Comparison of ENCODE assay signal across 13 cellular contexts in genomic region chr11:127002669-127003259, GRCh38. TPM values are rescaled to one million over a fixed set of nuclear protein-coding genes. Genes with fewer than 3 reads are reported as not detected.
DNase-seq lines count a peak whose midpoint lies in the region; ATAC-seq, FAIRE-seq and TF ChIP-seq lines count a peak whose summit lies in the region.
"Had no signal": no experiment of that assay in that cellular context is flagged by ENCODE, and none has a peak within 500 bp of the region (broad histone marks: within the 10 kb centered on the region; RNA-seq: fewer than 3 reads in every experiment).

No MANE protein-coding gene starts in this region.

- CTCF ChIA-PET in HepG2 (lab: Yijun Ruan, JAX; ENCODE audit: low intra/inter-chr PET ratio, low total read pairs) = no interaction called here
- CTCF ChIA-PET in activated CD8-positive, alpha-beta memory T cell treated with anti-CD3 and anti-CD28 coated beads, Interleukin-2, amount 10 ng/mL, durations not matched to agents 7 days and 5 days (lab: Charles Lee) = no interaction called here

- no peak overlapping the region for H3K27ac Mint-ChIP-seq in astrocyte (ENCODE audit: unreplicated experiment)
- H3K27ac Mint-ChIP-seq in activated CD8-positive, alpha-beta memory T cell treated with anti-CD3 and anti-CD28 coated beads, Interleukin-2, amount 10 ng/mL, durations not matched to agents 7 days and 5 days = no peak overlapping the region
- H3K27ac Mint-ChIP-seq: CD8-positive, alpha-beta T cell had no signal

- peaks cover 2% of the 10 kb centered on the region for H3K4me1 Mint-ChIP-seq in astrocyte (ENCODE audit: low read depth, unreplicated experiment)
- H3K4me1 Mint-ChIP-seq in activated CD8-positive, alpha-beta memory T cell treated with anti-CD3 and anti-CD28 coated beads, Interleukin-2, amount 10 ng/mL, durations not matched to agents 7 days and 5 days = no peaks in the 10 kb centered on the region

- H3K4me2 ChIP-seq in HepG2 (ENCODE audit: low read depth, low read length) (0 out of 2 replicates have a peak overlapping the region, but pooled peaks have one; percentile 12), astrocyte (ENCODE audit: low read length) (peak overlapping the region; percentile 87)

- H4K20me1 ChIP-seq in HepG2 (ENCODE audit: insufficient read depth, low read length) (peaks cover 2% of the 10 kb centered on the region; the same call in 1 of the 2 replicates), astrocyte (ENCODE audit: insufficient read depth, low read length) (no peaks in the 10 kb centered on the region)

- no peak overlapping the region for H3K4me3 ChIP-seq in HepG2 (replicated peaks in 1 of 3; ENCODE audit: insufficient read depth in 1 of 3, low read depth in 2 of 3, low read length in 3 of 3)
- H3K4me3 ChIP-seq in right lobe of liver = peak overlapping the region in 1 of 3 donors; percentile 10
- peak overlapping the region; percentile 53 for H3K4me3 ChIP-seq in astrocyte (ENCODE audit: insufficient read depth, low read depth, low read length)
- H3K4me3 ChIP-seq in iPS-15b (ENCODE audit: low read depth, low read length) = peak overlapping the region; percentile 60
- peak overlapping the region; percentile 27 for H3K4me3 ChIP-seq in urinary bladder (ENCODE audit: low read depth, low read length)
- H3K4me3 ChIP-seq in prostate gland = no peak overlapping the region
- H3K4me3 ChIP-seq: mucosa of descending colon had no signal

- no peak overlapping the region for H2AFZ ChIP-seq in HepG2 (ENCODE audit: low read length)
- peak overlapping the region; percentile 75 for H2AFZ ChIP-seq in astrocyte (ENCODE audit: low read depth, low read length)

- peaks cover 24% of the 10 kb centered on the region for H3K27me3 Mint-ChIP-seq in astrocyte (ENCODE audit: low read depth, unreplicated experiment)
- H3K27me3 Mint-ChIP-seq in activated CD8-positive, alpha-beta memory T cell treated with anti-CD3 and anti-CD28 coated beads, Interleukin-2, amount 10 ng/mL, durations not matched to agents 7 days and 5 days = peaks cover 15% of the 10 kb centered on the region

- FAIRE-seq in HepG2 (lab: Jason Lieb, UNC) = no peak
- no peak for FAIRE-seq in astrocyte (lab: Jason Lieb, UNC)
- FAIRE-seq: TTC549 had no signal

- POLR2A ChIA-PET in HepG2 (lab: Yijun Ruan, JAX) = no interaction called here

- no peak for TF ChIP-seq POLR2A in HepG2 (IDR thresholded peaks at IDR 0.05; ENCODE audit: insufficient read depth in 1 of 2, low read depth in 2 of 2, low read length in 2 of 2)
- TF ChIP-seq POLR2A in right lobe of liver (IDR thresholded peaks at IDR 0.05) = no peak
- TF ChIP-seq POLR2A in prostate gland (IDR thresholded peaks at IDR 0.05) = no peak

- H3K4me3 Mint-ChIP-seq in astrocyte (ENCODE audit: unreplicated experiment) = no peak overlapping the region
- no peak overlapping the region for H3K4me3 Mint-ChIP-seq in activated CD8-positive, alpha-beta memory T cell treated with anti-CD3 and anti-CD28 coated beads, Interleukin-2, amount 10 ng/mL, durations not matched to agents 7 days and 5 days
- H3K4me3 Mint-ChIP-seq: CD8-positive, alpha-beta T cell had no signal

- TF ChIP-seq CTCF in HepG2 (CRISPR knock-in tag; IDR thresholded peaks at IDR 0.05) = no peak
- no peak for TF ChIP-seq CTCF in right lobe of liver (IDR thresholded peaks at IDR 0.05)
- no peak for TF ChIP-seq CTCF in astrocyte (IDR thresholded peaks at IDR 0.05; ENCODE audit: insufficient read depth, low read depth, low read length)
- no peak for TF ChIP-seq CTCF in prostate gland (IDR thresholded peaks at IDR 0.05)

- DNase-seq in HepG2 (ENCODE audit: low spot score) = no peak
- no peak for DNase-seq in right lobe of liver
- DNase-seq in astrocyte (ENCODE audit: low read depth) = no peak
- DNase-seq in SW480 (ENCODE audit: low spot score) = no peak
- no peak for DNase-seq in activated CD8-positive, alpha-beta memory T cell treated with anti-CD3 and anti-CD28 coated beads, Interleukin-2, amount 10 ng/mL, durations not matched to agents 7 days and 5 days
- DNase-seq in prostate gland (ENCODE audit: low spot score) = no peak
- DNase-seq: activated T-cell treated with anti-CD3 and anti-CD28 coated beads for 4 hours; CD8-positive, alpha-beta T cell; foreskin keratinocyte had no signal

- no peak for TF ChIP-seq RAD21 in HepG2 (CRISPR knock-in tag; IDR thresholded peaks at IDR 0.05)

- no peaks in the 10 kb centered on the region for H3K79me2 ChIP-seq in HepG2 (ENCODE audit: insufficient read depth, low read length)
- H3K79me2 ChIP-seq in astrocyte (ENCODE audit: insufficient read depth, low read length) = peaks cover 17% of the 10 kb centered on the region

- H3K36me3 Mint-ChIP-seq in astrocyte (ENCODE audit: low read depth, unreplicated experiment) = no peaks in the 10 kb centered on the region
- H3K36me3 Mint-ChIP-seq in activated CD8-positive, alpha-beta memory T cell treated with anti-CD3 and anti-CD28 coated beads, Interleukin-2, amount 10 ng/mL, durations not matched to agents 7 days and 5 days = no peaks in the 10 kb centered on the region
- H3K36me3 Mint-ChIP-seq: CD8-positive, alpha-beta T cell had no signal

- H3K27ac ChIP-seq in HepG2 (ENCODE audit: extremely low read length, insufficient read depth, low read length) (no peak overlapping the region), right lobe of liver (no peak overlapping the region), astrocyte (ENCODE audit: low read depth, low read length) (no peak overlapping the region), urinary bladder (ENCODE audit: low read depth) (no peak overlapping the region), prostate gland (no peak overlapping the region)
- H3K27ac ChIP-seq: foreskin keratinocyte had no signal

- in situ Hi-C loops in HepG2 (cut with HindIII; ENCODE audit: extremely low pct_ligation_motif_present, low pct_unique_long_range_greater_than_20kb) = no loop called here

- H3K27me3 ChIP-seq in HepG2 (ENCODE audit: control insufficient read depth in 1 of 2, insufficient read depth in 2 of 2, low read length in 2 of 2) = peaks cover 5 to 56% of the 10 kb centered on the region in 2 experiments; a peak in 3 of 5 replicates
- H3K27me3 ChIP-seq in right lobe of liver = peaks cover 0 to 7% of the 10 kb centered on the region in 2 donors
- H3K27me3 ChIP-seq in astrocyte (ENCODE audit: insufficient read depth, low read length) = no peaks in the 10 kb centered on the region
- H3K27me3 ChIP-seq in iPS-15b (ENCODE audit: control insufficient read depth, insufficient read depth, low read length) = peaks cover 72% of the 10 kb centered on the region
- peaks cover 20% of the 10 kb centered on the region for H3K27me3 ChIP-seq in prostate gland (replicated peaks; ENCODE audit: insufficient read depth)

- no peak for TF ChIP-seq EP300 in HepG2 (IDR thresholded peaks at IDR 0.05; ENCODE audit: low read depth in 2 of 2, low read length in 2 of 2)
- TF ChIP-seq EP300 in HepG2 (CRISPR knock-in tag; IDR thresholded peaks at IDR 0.05; ENCODE audit: borderline replicate concordance) = no peak

- ATAC-seq in HepG2 (no peak), right lobe of liver (no peak)
- ATAC-seq in activated CD8-positive, alpha-beta memory T cell treated with anti-CD3 and anti-CD28 coated beads, Interleukin-2, amount 10 ng/mL, durations not matched to agents 7 days and 5 days = no peak
- ATAC-seq: CD8-positive, alpha-beta T cell had no signal

- no peaks in the 10 kb centered on the region for H3K4me1 ChIP-seq in HepG2 (ENCODE audit: insufficient read depth, low read length)
- peaks cover 0 to 5% (median 2%) of the 10 kb centered on the region in 4 donors for H3K4me1 ChIP-seq in right lobe of liver
- peaks cover 8% of the 10 kb centered on the region for H3K4me1 ChIP-seq in astrocyte (ENCODE audit: insufficient read depth, low read length)
- H3K4me1 ChIP-seq in iPS-15b (ENCODE audit: control insufficient read depth, insufficient read depth, low read length) = peaks cover 7% of the 10 kb centered on the region
- H3K4me1 ChIP-seq in urinary bladder (ENCODE audit: insufficient read depth) = no peaks in the 10 kb centered on the region
- no peaks in the 10 kb centered on the region for H3K4me1 ChIP-seq in prostate gland (replicated peaks)
- H3K4me1 ChIP-seq: foreskin keratinocyte had no signal

- 14% methylated on average over 16 of the region's 16 CpGs for WGBS in HepG2 (ENCODE audit: low lambda C conversion rate)
- 19% methylated on average over 7 of the region's 16 CpGs for WGBS in right lobe of liver (ENCODE audit: insufficient coverage, low coverage, low lambda C conversion rate, missing lambda C conversion rate)
- WGBS in urinary bladder = 20% methylated on average over 16 of the region's 16 CpGs
- WGBS in prostate gland = 19% methylated on average over 16 of the region's 16 CpGs

- no peaks in the 10 kb centered on the region for H3K9me3 Mint-ChIP-seq in astrocyte (ENCODE audit: unreplicated experiment)
- no peaks in the 10 kb centered on the region for H3K9me3 Mint-ChIP-seq in activated CD8-positive, alpha-beta memory T cell treated with anti-CD3 and anti-CD28 coated beads, Interleukin-2, amount 10 ng/mL, durations not matched to agents 7 days and 5 days (ENCODE audit: low read depth)
- H3K9me3 Mint-ChIP-seq: CD8-positive, alpha-beta T cell had no signal

- H3K9me3 ChIP-seq in HepG2 (ENCODE audit: low read length) (no peaks in the 10 kb centered on the region), right lobe of liver (no peaks in the 10 kb centered on the region), astrocyte (ENCODE audit: insufficient read depth, low read depth, low read length) (no peaks in the 10 kb centered on the region), iPS-15b (ENCODE audit: control insufficient read depth, insufficient read depth, low read length) (no peaks in the 10 kb centered on the region), prostate gland (no peaks in the 10 kb centered on the region)
- H3K9me3 ChIP-seq: mucosa of descending colon had no signal

- BruUV-seq in HepG2 (replicated peaks; lab: Mats Ljungman, UMichigan) = no TSS peak

- H3K9ac ChIP-seq in HepG2 (ENCODE audit: insufficient read depth, low read depth, low read length) (no peak overlapping the region), astrocyte (ENCODE audit: low read length) (peak overlapping the region; percentile 69), iPS-15b (ENCODE audit: low read depth, low read length) (no peak overlapping the region)

- H3K36me3 ChIP-seq in HepG2 (replicated peaks in 1 of 2; ENCODE audit: control insufficient read depth in 1 of 2, insufficient read depth in 2 of 2, low read length in 2 of 2) (no peaks in the 10 kb centered on the region), right lobe of liver (no peaks in the 10 kb centered on the region), astrocyte (ENCODE audit: insufficient read depth, low read length) (no peaks in the 10 kb centered on the region), iPS-15b (ENCODE audit: control insufficient read depth, insufficient read depth, low read length) (no peaks in the 10 kb centered on the region), urinary bladder (ENCODE audit: insufficient read depth) (no peaks in the 10 kb centered on the region), prostate gland (no peaks in the 10 kb centered on the region)

- intact Hi-C loops in HepG2 (cut with micrococcal nuclease; ENCODE audit: unreplicated experiment) = no loop called here
- intact Hi-C loops in right lobe of liver (cut with DNase I) = no loop called here
- intact Hi-C loops in prostate gland (cut with DNase I) = no loop called here

RNA-seq across cellular contexts. Expression of gene KIRREL3, which starts 2.2 kb away (rescaled TPM):
- total RNA-seq in HepG2 (2016; rRNA removed; fragmentation: Illumina TruSeq; extraction: Trizol) (not detected in 2 replicates), right lobe of liver (not detected), astrocyte (0.79 and 0.91 TPM in 2 replicates), urinary bladder (1.0 TPM), prostate gland (under 1 TPM in 1 of 2 donors, not detected in 1; 0.28 TPM)
- total RNA-seq in HepG2 (2016; cell fraction: cytosol; rRNA removed; fragmentation: Illumina TruSeq; extraction: Trizol; ENCODE audit: low read depth) = not detected in 2 replicates
- total RNA-seq in HepG2 (2016; cell fraction: insoluble cytoplasmic fraction; rRNA removed; fragmentation: Illumina TruSeq; extraction: Trizol) = not detected in 2 replicates
- not detected in 2 replicates for total RNA-seq in HepG2 (2016; cell fraction: membrane; rRNA removed; fragmentation: Illumina TruSeq; extraction: Trizol)
- total RNA-seq in HepG2 (2016; cell fraction: nucleus; rRNA removed; fragmentation: Illumina TruSeq; extraction: Trizol) = not detected in 2 replicates
- polyA plus RNA-seq in HepG2 (2011; rRNA removed) (not detected in 2 replicates), urinary bladder (0.80 TPM)
- not detected in 2 replicates for polyA plus RNA-seq in HepG2 (2011; cell fraction: cytosol; rRNA removed)
- polyA plus RNA-seq in HepG2 (2011; cell fraction: nucleus; rRNA removed) = not detected in 2 replicates
- 0.63 and 1.2 TPM in 2 replicates for polyA plus RNA-seq in HepG2 (2012)
- not detected in 2 replicates for polyA plus RNA-seq in HepG2 (2016; cell fraction: cytosol; fragmentation: Illumina TruSeq; extraction: Trizol; ENCODE audit: low read depth)
- not detected in 2 replicates for polyA plus RNA-seq in HepG2 (2016; cell fraction: insoluble cytoplasmic fraction; fragmentation: Illumina TruSeq; extraction: Trizol; ENCODE audit: low read depth)
- not detected in 2 replicates for polyA plus RNA-seq in HepG2 (2016; cell fraction: membrane; fragmentation: Illumina TruSeq; extraction: Trizol; ENCODE audit: low read depth)
- not detected in 2 replicates for polyA plus RNA-seq in HepG2 (2016; cell fraction: nucleus; fragmentation: Illumina TruSeq; extraction: Trizol; ENCODE audit: insufficient read depth, low read depth)
- not detected in 2 replicates for polyA minus RNA-seq in HepG2 (2011; rRNA and poly(A)+ RNA removed; ENCODE audit: low replicate concordance)
- not detected in 2 replicates for polyA minus RNA-seq in HepG2 (2011; cell fraction: cytosol; rRNA and poly(A)+ RNA removed)
- not detected in 2 replicates for polyA minus RNA-seq in HepG2 (2011; cell fraction: nucleus; rRNA and poly(A)+ RNA removed)
- total RNA-seq in activated CD8-positive, alpha-beta memory T cell treated with anti-CD3 and anti-CD28 coated beads, Interleukin-2, amount 10 ng/mL, durations not matched to agents 7 days and 5 days = not detected
- total RNA-seq: CD8-positive, alpha-beta T cell; foreskin keratinocyte had no signal

Comparison
In these comparisons a context has a peak if more than half of its experiments do, and no peak if none do; other contexts are left out.
1. H3K4me3 ChIP-seq: peak in astrocyte (single experiment), iPS-15b (single experiment) and urinary bladder (single experiment); none in HepG2 (0 of 3) and prostate gland (0 of 2).